Comparison of ENCODE assay signal across 8 cellular contexts in the genomic region with DNA sequence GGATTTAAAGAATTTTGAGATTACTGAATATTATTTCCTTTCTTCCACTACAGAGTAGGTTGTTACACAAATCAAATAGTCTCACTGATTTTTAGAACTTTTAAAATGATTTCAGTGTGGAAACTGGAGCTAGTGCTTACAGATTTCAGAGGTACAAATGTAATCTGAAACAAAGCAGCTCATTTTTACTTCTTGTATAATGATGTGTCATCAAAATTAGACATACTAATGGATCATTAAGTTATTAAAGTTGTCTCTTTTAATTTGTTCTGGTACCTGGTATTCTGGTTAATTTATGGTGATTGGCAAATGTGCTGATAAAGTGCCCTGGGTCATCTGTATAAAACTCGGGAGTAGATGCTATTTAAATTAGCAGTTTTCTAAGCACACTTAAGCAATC.
"Had no signal": no experiment of that assay in that cellular context is flagged by ENCODE, and none has a peak within 500 bp of the region (broad histone marks: within the 10 kb centered on the region; RNA-seq: fewer than 3 reads in every experiment).

No MANE protein-coding gene starts in this region.

- H3K4me3 ChIP-seq: GM23338 had no signal

- DNase-seq: H9, HCEC 1CT, KBM-7 had no signal

- H3K4me1 Mint-ChIP-seq: GM23338 had no signal

- H3K9ac ChIP-seq: KMS-11 had no signal

- H3K27ac Mint-ChIP-seq: GM23338 had no signal

- H3K27ac ChIP-seq: KMS-11 had no signal

- H2AFZ ChIP-seq: GM23338 had no signal

- FAIRE-seq: H1, H54, HTR-8/SVneo had no signal

- H3K4me2 ChIP-seq: GM23338, KMS-11 had no signal

- ATAC-seq: GM23338 had no signal

- H3K4me3 Mint-ChIP-seq: GM23338, H9 had no signal
